In genomic region chr7:140242057-140243031, GRCh38 we compare ENCODE assay signal across 1 cellular context.
TF ChIP-seq lines count a peak whose summit lies in the region.

No MANE protein-coding gene starts in this region.

TF ChIP-seq in GM12878, 131 proteins besides CTCF, POLR2A, EP300 and RAD21 (continued from another document):
- TF ChIP-seq E2F8 (IDR thresholded peaks at IDR 0.05; ENCODE audit: low read depth, partially characterized antibody) (no peak), RAD51 (IDR thresholded peaks at IDR 0.05) (no peak), MEF2B (IDR thresholded peaks at IDR 0.05; ENCODE audit: partially characterized antibody, poor library complexity, severe bottlenecking) (no peak), CHD2 (IDR thresholded peaks at IDR 0.05; ENCODE audit: borderline replicate concordance, low read depth, low read length) (no peak), HDGF (IDR thresholded peaks at IDR 0.05) (no peak), SMARCA5 (IDR thresholded peaks at IDR 0.05) (no peak), SMC3 (IDR thresholded peaks at IDR 0.05; ENCODE audit: borderline replicate concordance, low read length) (no peak), RUNX3 (IDR thresholded peaks at IDR 0.05; ENCODE audit: low read length) (peak; percentile 75), HCFC1 (IDR thresholded peaks at IDR 0.05; ENCODE audit: low read length) (no peak), POLR2AphosphoS2 (IDR thresholded peaks at IDR 0.05; ENCODE audit: low read depth, low read length) (no peak), CBFB (IDR thresholded peaks at IDR 0.05; ENCODE audit: low read depth) (no peak), STAT3 (IDR thresholded peaks at IDR 0.05; ENCODE audit: low read depth, low read length) (no peak), CREM (IDR thresholded peaks at IDR 0.05; ENCODE audit: low read depth) (no peak), BCL11A (IDR thresholded peaks at IDR 0.05; ENCODE audit: low read depth, low read length) (no peak), ZBTB33 (IDR thresholded peaks at IDR 0.05) (no peak), NRF1 (conservative IDR thresholded peaks at IDR 0.05; ENCODE audit: low read depth, low read length) (no peak), FOXK2 (IDR thresholded peaks at IDR 0.05) (no peak), PBX3 (IDR thresholded peaks at IDR 0.05; ENCODE audit: insufficient replicate concordance, low read depth, low read length) (no peak), RELA (IDR thresholded peaks at IDR 0.05; ENCODE audit: borderline replicate concordance, partially characterized antibody) (no peak), LARP7 (IDR thresholded peaks at IDR 0.05) (no peak)
